Comparison of ENCODE assay signal across 8 cellular contexts in genomic region chr11:10657308-10658271, GRCh38. TPM values are rescaled to one million over a fixed set of nuclear protein-coding genes. Genes with fewer than 3 reads are reported as not detected.
DNase-seq lines count a peak whose midpoint lies in the region; ATAC-seq and TF ChIP-seq lines count a peak whose summit lies in the region.

No MANE protein-coding gene starts in this region.

- H3K27me3 ChIP-seq in GM06990 (replicated peaks; ENCODE audit: control insufficient read depth, insufficient read depth, low read length) (no peaks in the 10 kb centered on the region), PC-9 (ENCODE audit: insufficient read depth, low read depth) (no peaks in the 10 kb centered on the region), body of pancreas (no peaks in the 10 kb centered on the region)

- H3K4me2 ChIP-seq in PC-9, result peak overlapping the region; percentile 70

- no peak for TF ChIP-seq CTCF in GM06990 (IDR thresholded peaks at IDR 0.05; ENCODE audit: insufficient read depth, low read length, poor library complexity, severe bottlenecking)
- TF ChIP-seq CTCF in PC-9 (conservative IDR thresholded peaks at IDR 0.05), result no peak
- no peak for TF ChIP-seq CTCF in fibroblast of the aortic adventitia (IDR thresholded peaks at IDR 0.05; ENCODE audit: insufficient read depth, low read length)
- TF ChIP-seq CTCF in body of pancreas (IDR thresholded peaks at IDR 0.05), result no peak

- H4K20me1 ChIP-seq in PC-9 (ENCODE audit: insufficient read depth), result no peaks in the 10 kb centered on the region

- peaks cover 57% of the 10 kb centered on the region for H3K4me1 ChIP-seq in PC-9 (replicated peaks; ENCODE audit: insufficient read depth)
- peaks cover 5% of the 10 kb centered on the region for H3K4me1 ChIP-seq in body of pancreas

- CTCF ChIA-PET in PC-9 (lab: Charles Lee), result no interaction called here

- no peak for TF ChIP-seq POLR2A in body of pancreas (IDR thresholded peaks at IDR 0.05)

- H3K9me3 Mint-ChIP-seq in stimulated activated memory B cell treated with anti-CD40 and anti-IgM and Interleukin-4, amounts not matched to agents 10 μg/mL and 1 μg/mL and 100 μg/mL, for 72 hours, result no peaks in the 10 kb centered on the region

- peak overlapping the region; percentile 92 for H3K27ac Mint-ChIP-seq in stimulated activated memory B cell treated with anti-CD40 and anti-IgM and Interleukin-4, amounts not matched to agents 10 μg/mL and 1 μg/mL and 100 μg/mL, for 72 hours

- WGBS in body of pancreas, 2 donors, result 51 to 55% methylated on average over 19 to 20 of the region's 20 CpGs

- H2AFZ ChIP-seq in PC-9, result no peak overlapping the region

- no peaks in the 10 kb centered on the region for H3K36me3 ChIP-seq in GM06990 (ENCODE audit: control insufficient read depth, insufficient read depth, low read length)
- no peaks in the 10 kb centered on the region for H3K36me3 ChIP-seq in PC-9 (ENCODE audit: low read depth)
- H3K36me3 ChIP-seq in body of pancreas (replicated peaks in 1 of 2; ENCODE audit: insufficient read depth in 1 of 2, low read depth in 2 of 2), result no peaks in the 10 kb centered on the region

- peak overlapping the region; percentile 65 for H3K4me3 Mint-ChIP-seq in stimulated activated memory B cell treated with anti-CD40 and anti-IgM and Interleukin-4, amounts not matched to agents 10 μg/mL and 1 μg/mL and 100 μg/mL, for 72 hours

- intact Hi-C loops in PC-9 (cut with micrococcal nuclease; ENCODE audit: unreplicated experiment) (loop anchor here (5.0 to 10.0 kb wide), 4 partner anchors 65 to 350 kb away; partner anchors contain the start of genes ADM and RNF141), body of pancreas (cut with DNase I) (loop anchor here (10.0 kb wide), 1 partner anchor 253 kb away; no protein-coding TSS in a partner anchor)

- peak overlapping the region; percentile 94 for H3K27ac ChIP-seq in PC-9
- no peak overlapping the region for H3K27ac ChIP-seq in body of pancreas

- no peak overlapping the region for H3K4me3 ChIP-seq in GM06990 (replicated peaks; ENCODE audit: low read depth, low read length)
- no peak overlapping the region for H3K4me3 ChIP-seq in PC-9
- H3K4me3 ChIP-seq in fibroblast of the aortic adventitia (ENCODE audit: low read depth, low read length), result no peak overlapping the region
- H3K4me3 ChIP-seq in body of pancreas, result no peak overlapping the region

- ATAC-seq in GM21723 (IDR thresholded peaks at IDR 0.05; ENCODE audit: unreplicated experiment), result peak; percentile 73
- ATAC-seq in stimulated activated memory B cell treated with anti-CD40 and anti-IgM and Interleukin-4, amounts not matched to agents 10 μg/mL and 1 μg/mL and 100 μg/mL, for 72 hours, result peak; percentile 80
- no peak for ATAC-seq in body of pancreas

- H3F3A ChIP-seq in PC-9 (ENCODE audit: insufficient read depth, low read depth), result peaks cover 21% of the 10 kb centered on the region

- POLR2A ChIA-PET in PC-9 (lab: Charles Lee; ENCODE audit: unreplicated experiment), result no interaction called here

- H3K36me3 Mint-ChIP-seq in stimulated activated memory B cell treated with anti-CD40 and anti-IgM and Interleukin-4, amounts not matched to agents 10 μg/mL and 1 μg/mL and 100 μg/mL, for 72 hours, result no peaks in the 10 kb centered on the region

- no peaks in the 10 kb centered on the region for H3K27me3 Mint-ChIP-seq in stimulated activated memory B cell treated with anti-CD40 and anti-IgM and Interleukin-4, amounts not matched to agents 10 μg/mL and 1 μg/mL and 100 μg/mL, for 72 hours

- no TSS peak for BruUV-seq in PC-9 (replicated peaks; lab: Mats Ljungman, UMichigan)

- H3K9me3 ChIP-seq in PC-9 (ENCODE audit: insufficient read depth, low read depth) (no peaks in the 10 kb centered on the region), body of pancreas (no peaks in the 10 kb centered on the region)

- no peaks in the 10 kb centered on the region for H3K9me2 ChIP-seq in PC-9 (ENCODE audit: insufficient read depth)

- DNase-seq in GM06990 (ENCODE audit: extremely low read depth, insufficient read length) (peak; percentile 64), PC-9 (peak in 1 of 2 experiments; percentile 63), fibroblast of the aortic adventitia (ENCODE audit: low read depth) (peak; percentile 85), NCI-H2171 treated with DMSO at 0.1 percent for 48 hours (lab: John Stamatoyannopoulos, UW) (no peak), NCI-H1417 treated with DMSO at 0.1 percent for 48 hours (lab: John Stamatoyannopoulos, UW) (no peak), body of pancreas (no peak)

- H3K4me1 Mint-ChIP-seq in stimulated activated memory B cell treated with anti-CD40 and anti-IgM and Interleukin-4, amounts not matched to agents 10 μg/mL and 1 μg/mL and 100 μg/mL, for 72 hours, result peaks cover 61% of the 10 kb centered on the region

- H3K79me2 ChIP-seq in PC-9 (ENCODE audit: low read depth), result no peaks in the 10 kb centered on the region

RNA-seq across cellular contexts. Expression of gene IRAG1, which starts 36.0 kb away (rescaled TPM):
- total RNA-seq in PC-9 (2021), result 0.65 and 1.3 TPM in 2 replicates
- 17.6 and 32.0 TPM in 2 replicates for total RNA-seq in fibroblast of the aortic adventitia (ENCODE audit: low replicate concordance)
- 10 to 100 TPM in 1 of 2 donors, 1 to 10 TPM in 1; 1.6 to 10.1 TPM for total RNA-seq in body of pancreas

Comparison
In these comparisons a context has a peak if more than half of its experiments do, and no peak if none do; other contexts are left out.
1. DNase-seq: peak in GM06990 (single experiment) and fibroblast of the aortic adventitia (single experiment); none in NCI-H2171 treated with DMSO at 0.1 percent for 48 hours (single experiment), NCI-H1417 treated with DMSO at 0.1 percent for 48 hours (single experiment) and body of pancreas (0 of 4).